Comparison of ENCODE assay signal across 8 cellular contexts in genomic region chr6:30769088-30769852, GRCh38. TPM values are rescaled to one million over a fixed set of nuclear protein-coding genes. Genes with fewer than 3 reads are reported as not detected.
DNase-seq lines count a peak whose midpoint lies in the region; TF ChIP-seq lines count a peak whose summit lies in the region.

No MANE protein-coding gene starts in this region.

- no peaks in the 10 kb centered on the region for H3K27me3 Mint-ChIP-seq in Caco-2 (ENCODE audit: insufficient read depth, unreplicated experiment)
- no peaks in the 10 kb centered on the region for H3K27me3 Mint-ChIP-seq in activated T-cell treated with anti-CD3 and anti-CD28 coated beads, Interleukin-2, amount 50 U/mL, for 24 hours

- H3K9me3 ChIP-seq in Caco-2 (no peaks in the 10 kb centered on the region), suprapubic skin (no peaks in the 10 kb centered on the region)

- DNase-seq in Caco-2 (peak; percentile 87 to 92), NOMO-1 treated with dmso at 0.1 percent for 144 hours (lab: John Stamatoyannopoulos, UW; ENCODE audit: unreplicated experiment) (peak; percentile 67), fibroblast of gingiva (ENCODE audit: low read depth) (peak; percentile 77), occipital lobe (lab: John Stamatoyannopoulos, UW) (peak; percentile 42), suprapubic skin (ENCODE audit: low spot score in 2 of 2) (no peak), NCI-H187 (lab: John Stamatoyannopoulos, UW) (no peak), SK-N-DZ (ENCODE audit: low spot score) (no peak)
- peak; percentile 86 for DNase-seq in activated T-cell treated with anti-CD3 and anti-CD28 coated beads, Interleukin-2, amount 50 U/mL, for 24 hours

- H3K27ac Mint-ChIP-seq in Caco-2 (ENCODE audit: unreplicated experiment): peak overlapping the region; percentile 100
- peak overlapping the region; percentile 100 for H3K27ac Mint-ChIP-seq in activated T-cell treated with anti-CD3 and anti-CD28 coated beads, Interleukin-2, amount 50 U/mL, for 24 hours

- no peak for TF ChIP-seq EP300 in suprapubic skin (IDR thresholded peaks at IDR 0.05)

- H3K4me1 ChIP-seq in Caco-2 (peaks cover 47% of the 10 kb centered on the region), suprapubic skin (peaks cover 18% of the 10 kb centered on the region)

- H3K4me3 ChIP-seq in Caco-2 (ENCODE audit: low read depth, low read length): peak overlapping the region; percentile 25
- no peak overlapping the region for H3K4me3 ChIP-seq in suprapubic skin

- CTCF ChIA-PET in Caco-2 (lab: Charles Lee): interaction anchor here (1.0 to 1.4 kb wide), 3 partner anchors 10 to 52 kb away, joined by 3 to 4 read pairs (median 3); partner anchors contain the start of gene IER3

- H3K27ac ChIP-seq in suprapubic skin: peak overlapping the region; percentile 10

- peaks cover 14% of the 10 kb centered on the region for H3K9me3 Mint-ChIP-seq in Caco-2 (ENCODE audit: unreplicated experiment)
- H3K9me3 Mint-ChIP-seq in activated T-cell treated with anti-CD3 and anti-CD28 coated beads, Interleukin-2, amount 50 U/mL, for 24 hours: peaks cover 6% of the 10 kb centered on the region

- intact Hi-C loops in Caco-2 (cut with micrococcal nuclease; ENCODE audit: unreplicated experiment): loop anchor here (2.0 kb wide), 2 partner anchors 26 to 54 kb away; partner anchors contain the start of gene FLOT1

- POLR2A ChIA-PET in Caco-2 (lab: Charles Lee): interaction anchor here (0.6 to 1.5 kb wide), 4 partner anchors 10 to 144 kb away, joined by 3 to 10 read pairs (median 4); partner anchors contain the start of gene IER3

- H3K4me3 Mint-ChIP-seq in Caco-2 (ENCODE audit: unreplicated experiment): peak overlapping the region; percentile 95
- H3K4me3 Mint-ChIP-seq in activated T-cell treated with anti-CD3 and anti-CD28 coated beads, Interleukin-2, amount 50 U/mL, for 24 hours: peak overlapping the region; percentile 70

- H3K27me3 ChIP-seq in Caco-2 (replicated peaks; ENCODE audit: control insufficient read depth, insufficient read depth, low read length) (no peaks in the 10 kb centered on the region), suprapubic skin (no peaks in the 10 kb centered on the region)

- BruUV-seq in Caco-2 (replicated peaks; lab: Mats Ljungman, UMichigan): TSS peak; percentile 95

- peaks cover 10% of the 10 kb centered on the region for H3K36me3 Mint-ChIP-seq in Caco-2 (ENCODE audit: insufficient read depth, unreplicated experiment)
- peaks cover 4% of the 10 kb centered on the region for H3K36me3 Mint-ChIP-seq in activated T-cell treated with anti-CD3 and anti-CD28 coated beads, Interleukin-2, amount 50 U/mL, for 24 hours (ENCODE audit: low read depth)

- WGBS in suprapubic skin: 49% methylated on average over 16 of the region's 16 CpGs

- H3K36me3 ChIP-seq in Caco-2 (ENCODE audit: control insufficient read depth, insufficient read depth, low read length) (no peaks in the 10 kb centered on the region), suprapubic skin (no peaks in the 10 kb centered on the region)

- TF ChIP-seq CTCF in Caco-2 (IDR thresholded peaks at IDR 0.05; ENCODE audit: insufficient read depth in 1 of 2, low read depth in 1 of 2, low read length in 1 of 2, severe bottlenecking in 1 of 2, unreplicated experiment in 1 of 2): no peak
- no peak for TF ChIP-seq CTCF in suprapubic skin (IDR thresholded peaks at IDR 0.05)

- no peak for TF ChIP-seq POLR2A in suprapubic skin (IDR thresholded peaks at IDR 0.05)

- peaks cover 35% of the 10 kb centered on the region for H3K4me1 Mint-ChIP-seq in Caco-2 (ENCODE audit: low read depth, unreplicated experiment)
- peaks cover 84% of the 10 kb centered on the region for H3K4me1 Mint-ChIP-seq in activated T-cell treated with anti-CD3 and anti-CD28 coated beads, Interleukin-2, amount 50 U/mL, for 24 hours (ENCODE audit: low read depth)

RNA-seq across cellular contexts. Expression of gene IER3, which starts 24.9 kb away (rescaled TPM):
- total RNA-seq in Caco-2 (2022) (13.0 and 17.4 TPM in 2 replicates), occipital lobe (3.0 TPM), suprapubic skin (10 to 100 TPM; 22.0 to 86.2 (median 45.8) TPM)
- polyA plus RNA-seq in SK-N-DZ (2014; cell fraction: cytosol; rRNA removed): 2.7 and 4.1 TPM in 2 replicates
- 1.2 and 3.6 TPM in 2 replicates for polyA plus RNA-seq in SK-N-DZ (2014; cell fraction: nucleus; rRNA removed)

RNA-seq across cellular contexts. Expression of gene FLOT1, which starts 26.8 kb away (rescaled TPM):
- 101 and 113 TPM in 2 replicates for total RNA-seq in Caco-2 (2022)
- 43.4 TPM for total RNA-seq in occipital lobe
- 10 to 100 TPM; 28.4 to 60.8 (median 45.5) TPM for total RNA-seq in suprapubic skin
- polyA plus RNA-seq in SK-N-DZ (2014; cell fraction: cytosol; rRNA removed): 156 and 180 TPM in 2 replicates
- 130 and 150 TPM in 2 replicates for polyA plus RNA-seq in SK-N-DZ (2014; cell fraction: nucleus; rRNA removed)

RNA-seq across cellular contexts. Expression of gene TUBB, which starts 49.1 kb away (rescaled TPM):
- total RNA-seq in Caco-2 (2022) (742 and 788 TPM in 2 replicates), occipital lobe (1,190 TPM), suprapubic skin (100 to 1,000 TPM; 166 to 348 (median 244) TPM)
- polyA plus RNA-seq in SK-N-DZ (2014; cell fraction: cytosol; rRNA removed): 1,702 and 1,814 TPM in 2 replicates
- polyA plus RNA-seq in SK-N-DZ (2014; cell fraction: nucleus; rRNA removed): 586 and 640 TPM in 2 replicates

RNA-seq across cellular contexts. Expression of gene MDC1, which starts 52.2 kb away (rescaled TPM):
- total RNA-seq in Caco-2 (2022) (46.6 and 48.6 TPM in 2 replicates), occipital lobe (12.5 TPM), suprapubic skin (10 to 100 TPM; 10.4 to 27.0 (median 16.3) TPM)
- 16.8 and 18.7 TPM in 2 replicates for polyA plus RNA-seq in SK-N-DZ (2014; cell fraction: cytosol; rRNA removed)
- 28.1 and 83.2 TPM in 2 replicates for polyA plus RNA-seq in SK-N-DZ (2014; cell fraction: nucleus; rRNA removed)

Comparison
In these comparisons a context has a peak if more than half of its experiments do, and no peak if none do; other contexts are left out.
1. DNase-seq: peak in Caco-2 (2 of 2), NOMO-1 treated with dmso at 0.1 percent for 144 hours (single experiment), activated T-cell treated with anti-CD3 and anti-CD28 coated beads, Interleukin-2, amount 50 U/mL, for 24 hours (single experiment), fibroblast of gingiva (single experiment) and occipital lobe (single experiment); none in suprapubic skin (0 of 2), NCI-H187 (0 of 2) and SK-N-DZ (single experiment).